15 cellular contexts compared by ENCODE assay signal in genomic region chr2:239537633-239538356, GRCh38.
"Had no signal": no experiment of that assay in that cellular context is flagged by ENCODE, and none has a peak within 500 bp of the region (broad histone marks: within the 10 kb centered on the region; RNA-seq: fewer than 3 reads in every experiment).

No MANE protein-coding gene starts in this region.

- DNase-seq: effector memory CD4-positive, alpha-beta T cell; heart right ventricle; hypothalamus; small intestine; stimulated activated CD4-positive, alpha-beta T cell treated with anti-CD3 and anti-CD28 coated beads, Interleukin-2, amount 100 ng/mL, for 48 hours; stimulated activated naive CD4-positive, alpha-beta T cell treated with Interleukin-2 at 50 U/mL for 16 hours; upper lobe of left lung had no signal

- H3K36me3 ChIP-seq: gastrocnemius medialis, heart right ventricle, upper lobe of left lung, vagina had no signal

- H3K27me3 ChIP-seq: gastrocnemius medialis, upper lobe of left lung, vagina had no signal

- H3K27ac ChIP-seq: heart right ventricle, upper lobe of left lung, vagina had no signal

- FAIRE-seq: endometrium, islet of Langerhans, small intestine had no signal

- H3K27ac Mint-ChIP-seq: naive thymus-derived CD8-positive, alpha-beta T cell had no signal

- H3K4me3 ChIP-seq: gastrocnemius medialis, heart right ventricle, mucosa of descending colon, upper lobe of left lung, vagina had no signal

- H3K4me1 ChIP-seq: upper lobe of left lung had no signal

- H3K9me3 ChIP-seq: gastrocnemius medialis, mucosa of descending colon, vagina had no signal

- H3K4me3 Mint-ChIP-seq: naive thymus-derived CD8-positive, alpha-beta T cell had no signal

- ATAC-seq: esophagus mucosa; gastrocnemius medialis; heart right ventricle; left lobe of liver; mucosa of descending colon; naive thymus-derived CD8-positive, alpha-beta T cell had no signal
